9 cellular contexts compared by ENCODE assay signal in genomic region chr5:86679529-86679928, GRCh38.
DNase-seq lines count a peak whose midpoint lies in the region; ATAC-seq and TF ChIP-seq lines count a peak whose summit lies in the region.
"Had no signal": no experiment of that assay in that cellular context is flagged by ENCODE, and none has a peak within 500 bp of the region (broad histone marks: within the 10 kb centered on the region; RNA-seq: fewer than 3 reads in every experiment).

No MANE protein-coding gene starts in this region.

- H3K4me3 Mint-ChIP-seq in T-helper 17 cell, result no peak overlapping the region
- H3K4me3 Mint-ChIP-seq: activated T-cell treated with anti-CD3 and anti-CD28 coated beads, Interleukin-2, amount 50 U/mL, for 72 hours had no signal

- H3K27me3 Mint-ChIP-seq in T-helper 17 cell, result peaks cover 22% of the 10 kb centered on the region

- ATAC-seq in T-helper 17 cell, result peak; percentile 41

- POLR2A ChIA-PET in GM10248 (lab: Yijun Ruan, JAX) (no interaction called here), HEK293T (lab: Yijun Ruan, JAX) (no interaction called here)

- no peak overlapping the region for H3K4me3 ChIP-seq in fibroblast of villous mesenchyme (ENCODE audit: low read depth, low read length)

- DNase-seq in GM10248 (ENCODE audit: extremely low spot score) (peak; percentile 6), HEK293T (ENCODE audit: extremely low spot score) (peak; percentile 46), NCI-H1092 (lab: John Stamatoyannopoulos, UW) (peak; percentile 36), T-helper 17 cell (no peak), fibroblast of villous mesenchyme (ENCODE audit: low read depth) (peak; percentile 57), pons (ENCODE audit: low spot score) (peak; percentile 64), COLO668 (lab: John Stamatoyannopoulos, UW; ENCODE audit: unreplicated experiment) (no peak)
- DNase-seq in activated CD4-positive, alpha-beta T cell treated with anti-CD3 and anti-CD28 coated beads, Interleukin-2, amount 50 U/mL, for 1 hour, result no peak
- DNase-seq: activated T-cell treated with anti-CD3 and anti-CD28 coated beads, Interleukin-2, amount 50 U/mL, for 72 hours had no signal

- H3K36me3 Mint-ChIP-seq in T-helper 17 cell (ENCODE audit: low read depth), result no peaks in the 10 kb centered on the region

- TF ChIP-seq CTCF in GM10248 (IDR thresholded peaks at IDR 0.05; ENCODE audit: control extremely low read depth, extremely low read depth, low read depth, missing control alignments), result peak; percentile 62
- peak; percentile 61 for TF ChIP-seq CTCF in fibroblast of villous mesenchyme (IDR thresholded peaks at IDR 0.05; ENCODE audit: insufficient read depth, low read depth, low read length)

- H3K27ac Mint-ChIP-seq in T-helper 17 cell, result no peak overlapping the region
- H3K27ac Mint-ChIP-seq: activated T-cell treated with anti-CD3 and anti-CD28 coated beads, Interleukin-2, amount 50 U/mL, for 72 hours had no signal

- H3K4me1 Mint-ChIP-seq in T-helper 17 cell, result no peaks in the 10 kb centered on the region

- CTCF ChIA-PET in GM10248 (lab: Yijun Ruan, JAX), result interaction anchor here (0.9 to 2.8 kb wide), 4 partner anchors 9 to 114 kb away, joined by 3 to 19 read pairs (median 5); no protein-coding TSS in a partner anchor
- CTCF ChIA-PET in HEK293T (lab: Yijun Ruan, JAX), result interaction anchor here (0.5 to 0.9 kb wide), 4 partner anchors 8 to 1652 kb away, joined by 3 read pairs; no protein-coding TSS in a partner anchor

- no peaks in the 10 kb centered on the region for H3K9me3 ChIP-seq in T-helper 17 cell (ENCODE audit: control insufficient read depth, low read length, poor library complexity, severe bottlenecking)

TF ChIP-seq in HEK293T, 16 proteins besides CTCF, POLR2A, EP300 and RAD21:
- TF ChIP-seq PKNOX1 (IDR thresholded peaks at IDR 0.05) (peak; percentile 8; the same call in 1 of the 2 replicates), SUZ12 (IDR thresholded peaks at IDR 0.05) (no peak)

Comparison
In these comparisons a context has a peak if more than half of its experiments do, and no peak if none do; other contexts are left out.
1. DNase-seq: peak in GM10248 (single experiment), HEK293T (single experiment), NCI-H1092 (single experiment), fibroblast of villous mesenchyme (single experiment) and pons (single experiment); none in T-helper 17 cell (0 of 3), activated CD4-positive, alpha-beta T cell treated with anti-CD3 and anti-CD28 coated beads, Interleukin-2, amount 50 U/mL, for 1 hour (single experiment) and COLO668 (single experiment).